Comparison of ENCODE assay signal across 8 cellular contexts in the genomic region with DNA sequence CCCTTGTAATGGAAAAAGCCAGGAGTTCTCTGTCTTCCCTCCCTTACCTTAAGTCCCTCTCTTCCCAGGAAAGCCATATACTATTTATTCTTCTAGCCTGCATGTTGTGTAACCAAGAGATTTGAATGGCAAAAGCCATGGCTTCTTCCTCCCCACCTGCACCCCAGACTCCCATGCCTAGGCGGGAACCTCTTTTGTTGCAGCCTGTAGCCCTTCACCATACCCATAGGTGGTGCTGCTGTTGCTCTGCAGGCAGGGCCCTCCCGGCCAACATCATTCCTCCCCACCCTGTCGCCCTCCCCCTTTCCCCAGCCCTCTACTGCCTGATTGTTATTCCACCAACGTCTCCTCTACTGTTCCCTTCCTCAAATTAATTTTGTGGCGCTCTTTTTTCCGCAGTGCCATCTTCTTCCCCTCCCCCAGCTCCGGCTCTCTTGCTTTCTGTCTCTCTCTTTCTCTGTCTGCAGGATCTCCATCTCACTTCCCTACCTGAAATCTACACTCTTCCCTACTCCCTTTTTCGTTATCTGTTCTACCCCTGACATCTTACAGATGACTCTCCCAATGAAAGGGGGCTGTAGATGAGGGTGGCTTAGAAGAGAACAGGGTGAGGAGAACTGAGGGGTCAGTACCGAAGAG. TPM values are rescaled to one million over a fixed set of nuclear protein-coding genes. Genes with fewer than 3 reads are reported as not detected.
DNase-seq lines count a peak whose midpoint lies in the region; ATAC-seq, FAIRE-seq and TF ChIP-seq lines count a peak whose summit lies in the region.

No MANE protein-coding gene starts in this region.

- CTCF ChIA-PET in K562 (lab: Yijun Ruan, JAX; ENCODE audit: low intra/inter-chr PET ratio): no interaction called here

- H3K27ac ChIP-seq in K562 (ENCODE audit: extremely low read depth, low read depth, low read length) (no peak overlapping the region), right cardiac atrium (ENCODE audit: low read length) (no peak overlapping the region)

- peak; percentile 1 to 11 for DNase-seq in stimulated activated CD4-positive, alpha-beta T cell treated with anti-CD3 and anti-CD28 coated beads, Interleukin-4, amount 100 ng/mL, for 48 hours (ENCODE audit: low read depth in 2 of 2)
- DNase-seq in stimulated activated CD4-positive, alpha-beta T cell treated with anti-CD3 and anti-CD28 coated beads, Interleukin-4, amount 100 ng/mL, for 4 hours: no peak
- DNase-seq in NCI-H2107 (lab: John Stamatoyannopoulos, UW) (peak; percentile 87), K562 (ENCODE audit: extremely low read depth in 1 of 4, low spot score in 3 of 4) (peak; percentile 34 to 50 (median 45)), nephron progenitor cell (peak; percentile 63), right cardiac atrium (no peak)
- no peak for DNase-seq in NK-92 treated with Interleukin-12 subunit alpha and Interleukin-12 subunit beta, amount 100 ng/mL, for 24 hours (lab: John Stamatoyannopoulos, UW)

- H3K9me3 Mint-ChIP-seq in nephron progenitor cell: no peaks in the 10 kb centered on the region

- no peak overlapping the region for H2AFZ ChIP-seq in K562 (ENCODE audit: low read depth, low read length)

- no peaks in the 10 kb centered on the region for H3K9me3 ChIP-seq in K562 (replicated peaks; ENCODE audit: control insufficient read depth, insufficient read depth, low read depth, low read length)
- H3K9me3 ChIP-seq in right cardiac atrium (ENCODE audit: control insufficient read depth, low read length): no peaks in the 10 kb centered on the region

- peaks cover 9% of the 10 kb centered on the region; the same call in 1 of the 3 replicates for H3K36me3 ChIP-seq in K562 (ENCODE audit: control insufficient read depth, insufficient read depth, low read length)

- no peaks in the 10 kb centered on the region for H3K4me1 ChIP-seq in K562 (replicated peaks in 1 of 2; ENCODE audit: control insufficient read depth in 2 of 2, insufficient read depth in 2 of 2, low read length in 2 of 2)
- H3K4me1 ChIP-seq in right cardiac atrium (ENCODE audit: control insufficient read depth, insufficient read depth, low read length): no peaks in the 10 kb centered on the region

- H4K20me1 ChIP-seq in K562 (replicated peaks; ENCODE audit: control insufficient read depth, insufficient read depth, low read length): peaks cover 5% of the 10 kb centered on the region; the same call in 1 of the 2 replicates

- no peak for TF ChIP-seq EP300 in K562 (IDR thresholded peaks at IDR 0.05; ENCODE audit: low read length)

- peaks cover 3% of the 10 kb centered on the region for H3K27me3 Mint-ChIP-seq in nephron progenitor cell (ENCODE audit: low read depth, poor library complexity)

- peaks cover 38% of the 10 kb centered on the region for H3K4me1 Mint-ChIP-seq in nephron progenitor cell

- TF ChIP-seq CTCF in K562 (IDR thresholded peaks at IDR 0.05 in 2 of 3, conservative IDR thresholded peaks at IDR 0.05 in 1 of 3; ENCODE audit: insufficient read depth in 2 of 3, low read depth in 1 of 3, low read length in 3 of 3) (peak; percentile 39 to 65 (median 58); a peak in 5 of 6 replicates), nephron progenitor cell (IDR thresholded peaks at IDR 0.05) (peak; percentile 75)

- peak overlapping the region; percentile 80 for H3K27ac Mint-ChIP-seq in nephron progenitor cell

- H3K9ac ChIP-seq in K562 (ENCODE audit: insufficient read depth in 1 of 2, low read depth in 2 of 2, low read length in 2 of 2): no peak overlapping the region

- FAIRE-seq in K562 (lab: Jason Lieb, UNC): no peak

- no TSS peak for BruUV-seq in K562 (replicated peaks; lab: Mats Ljungman, UMichigan)

- peaks cover 8% of the 10 kb centered on the region for H3K36me3 Mint-ChIP-seq in nephron progenitor cell (ENCODE audit: low read depth)

- no peaks in the 10 kb centered on the region for H3K79me2 ChIP-seq in K562 (ENCODE audit: control insufficient read depth, insufficient read depth, low read length)

- POLR2A ChIA-PET in K562 (lab: Yijun Ruan, JAX): interaction anchor here (0.7 kb wide), 1 partner anchor 50 kb away, joined by 4 read pairs; no protein-coding TSS in a partner anchor

- no peaks in the 10 kb centered on the region for H3K9me1 ChIP-seq in K562 (ENCODE audit: control insufficient read depth, insufficient read depth, low read length)

- in situ Hi-C loops in K562 (cut with MboI): no loop called here

- peak overlapping the region; percentile 67 for H3K4me3 Mint-ChIP-seq in nephron progenitor cell

- no peak for TF ChIP-seq POLR2A in K562 (conservative IDR thresholded peaks at IDR 0.05)

- ATAC-seq in K562 (peak; percentile 94), HG02840 (IDR thresholded peaks at IDR 0.05; ENCODE audit: low FRiP score, unreplicated experiment) (no peak), right cardiac atrium (no peak)

- peak; percentile 13 to 57; a peak in 2 of 4 replicates for TF ChIP-seq RAD21 in K562 (CRISPR knock-in tag; conservative IDR thresholded peaks at IDR 0.05 in 1 of 2, IDR thresholded peaks at IDR 0.05 in 1 of 2)

- H3K4me2 ChIP-seq in K562 (ENCODE audit: insufficient read depth, low read length): no peak overlapping the region

- 42% methylated on average over 5 of the region's 9 CpGs for WGBS in K562 (ENCODE audit: insufficient coverage, low coverage, missing lambda C conversion rate)
- WGBS in right cardiac atrium: 47% methylated on average over 9 of the region's 9 CpGs

- intact Hi-C loops in K562 (cut with micrococcal nuclease): loop anchor here (5.0 kb wide), 1 partner anchor 51 kb away; no protein-coding TSS in a partner anchor
- intact Hi-C loops in right cardiac atrium (cut with DNase I): no loop called here

- H3K4me3 ChIP-seq in K562 (no peak overlapping the region), right cardiac atrium (ENCODE audit: low read length) (no peak overlapping the region)

- H3K27me3 ChIP-seq in K562 (ENCODE audit: control insufficient read depth in 2 of 2, insufficient read depth in 2 of 2, low read length in 2 of 2) (no peaks in the 10 kb centered on the region), right cardiac atrium (ENCODE audit: control insufficient read depth, insufficient read depth) (no peaks in the 10 kb centered on the region)

TF ChIP-seq in K562, 482 proteins besides CTCF, POLR2A, EP300 and RAD21 (continues in another document):
- TF ChIP-seq, protein P1, sequence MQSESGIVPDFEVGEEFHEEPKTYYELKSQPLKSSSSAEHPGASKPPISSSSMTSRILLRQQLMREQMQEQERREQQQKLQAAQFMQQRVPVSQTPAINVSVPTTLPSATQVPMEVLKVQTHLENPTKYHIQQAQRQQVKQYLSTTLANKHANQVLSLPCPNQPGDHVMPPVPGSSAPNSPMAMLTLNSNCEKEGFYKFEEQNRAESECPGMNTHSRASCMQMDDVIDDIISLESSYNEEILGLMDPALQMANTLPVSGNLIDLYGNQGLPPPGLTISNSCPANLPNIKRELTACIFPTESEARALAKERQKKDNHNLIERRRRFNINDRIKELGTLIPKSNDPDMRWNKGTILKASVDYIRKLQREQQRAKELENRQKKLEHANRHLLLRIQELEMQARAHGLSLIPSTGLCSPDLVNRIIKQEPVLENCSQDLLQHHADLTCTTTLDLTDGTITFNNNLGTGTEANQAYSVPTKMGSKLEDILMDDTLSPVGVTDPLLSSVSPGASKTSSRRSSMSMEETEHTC (IDR thresholded peaks at IDR 0.05): no peak
- TF ChIP-seq SMC3 (conservative IDR thresholded peaks at IDR 0.05; ENCODE audit: insufficient read depth, low read depth, low read length): 0 out of 2 replicates have a peak, but pooled peaks have one; percentile 17

RNA-seq across cellular contexts. Expression of a gene that starts 13.8 kb away (rescaled TPM):
- total RNA-seq in K562 (2011; cell fraction: chromatin; rRNA removed; ENCODE audit: low replicate concordance): 93.2 and 127 TPM in 2 replicates
- 59.3 and 59.7 TPM in 2 replicates for total RNA-seq in K562 (2011; cell fraction: nucleolus; rRNA removed)
- total RNA-seq in K562 (2011; cell fraction: nucleoplasm; rRNA removed): 71.3 and 86.8 TPM in 2 replicates
- total RNA-seq in K562 (2014; rRNA removed): 55.1 and 65.3 TPM in 2 replicates
- 85.2 and 95.2 TPM in 2 replicates for total RNA-seq in K562 (2014; rRNA removed; fragmentation: Illumina TruSeq; extraction: Trizol)
- total RNA-seq in K562 (2015; rRNA removed; fragmentation: Illumina TruSeq; extraction: Trizol): 73.1 and 74.9 TPM in 2 replicates
- total RNA-seq in K562 (2021): 41.6 and 42.9 TPM in 2 replicates
- polyA plus RNA-seq in K562 (2011; rRNA removed): 62.2 and 82.6 TPM in 2 replicates
- 21.4 and 31.5 TPM in 2 replicates for polyA plus RNA-seq in K562 (2011; cell fraction: cytosol; rRNA removed)
- polyA plus RNA-seq in K562 (2011; cell fraction: nucleus; rRNA removed): 51.2 and 90.7 TPM in 2 replicates
- 30.7 and 63.7 TPM in 2 replicates for polyA plus RNA-seq in K562 (2012)
- 71.9 and 74.0 TPM in 2 replicates for polyA plus RNA-seq in K562 (2014; fragmentation: Illumina TruSeq; extraction: Trizol)
- polyA plus RNA-seq in K562 (2014; fragmentation: Nextera tagmentation; extraction: Ambion mirVana): 100 to 1,000 TPM; 165 to 195 TPM
- polyA plus RNA-seq in K562 (2014; rRNA removed): 73.5 and 82.4 TPM in 2 replicates
- polyA minus RNA-seq in K562 (2011; rRNA and poly(A)+ RNA removed): 59.7 and 68.6 TPM in 2 replicates
- 23.7 and 25.8 TPM in 2 replicates for polyA minus RNA-seq in K562 (2011; cell fraction: cytosol; rRNA and poly(A)+ RNA removed)
- polyA minus RNA-seq in K562 (2011; cell fraction: nucleus; rRNA and poly(A)+ RNA removed): 26.7 and 45.9 TPM in 2 replicates
- total RNA-seq in right cardiac atrium: 10 to 100 TPM; 19.3 to 23.4 (median 21.8) TPM
- 26.8 TPM for polyA plus RNA-seq in right cardiac atrium

RNA-seq across cellular contexts. Expression of a gene that starts 47.9 kb away (rescaled TPM):
- total RNA-seq in K562 (2011; cell fraction: chromatin; rRNA removed; ENCODE audit: low replicate concordance): not detected in 2 replicates
- not detected in 2 replicates for total RNA-seq in K562 (2011; cell fraction: nucleolus; rRNA removed)
- total RNA-seq in K562 (2011; cell fraction: nucleoplasm; rRNA removed): not detected in 2 replicates
- not detected in 2 replicates for total RNA-seq in K562 (2014; rRNA removed)
- total RNA-seq in K562 (2014; rRNA removed; fragmentation: Illumina TruSeq; extraction: Trizol): not detected in 2 replicates
- not detected in 2 replicates for total RNA-seq in K562 (2015; rRNA removed; fragmentation: Illumina TruSeq; extraction: Trizol)
- total RNA-seq in K562 (2021): not detected in 2 replicates
- not detected in 2 replicates for polyA plus RNA-seq in K562 (2011; rRNA removed)
- not detected in 2 replicates for polyA plus RNA-seq in K562 (2011; cell fraction: cytosol; rRNA removed)
- polyA plus RNA-seq in K562 (2011; cell fraction: nucleus; rRNA removed): not detected in 2 replicates
- not detected in 2 replicates for polyA plus RNA-seq in K562 (2012)
- polyA plus RNA-seq in K562 (2014; fragmentation: Illumina TruSeq; extraction: Trizol): not detected in 2 replicates
- polyA plus RNA-seq in K562 (2014; fragmentation: Nextera tagmentation; extraction: Ambion mirVana): not detected
- polyA plus RNA-seq in K562 (2014; rRNA removed): not detected in 2 replicates
- polyA minus RNA-seq in K562 (2011; rRNA and poly(A)+ RNA removed): not detected in 2 replicates
- not detected in 2 replicates for polyA minus RNA-seq in K562 (2011; cell fraction: cytosol; rRNA and poly(A)+ RNA removed)
- polyA minus RNA-seq in K562 (2011; cell fraction: nucleus; rRNA and poly(A)+ RNA removed): not detected in 2 replicates
- total RNA-seq in right cardiac atrium: 1,000 to 10,000 TPM in 1 of 4 donors, 100 to 1,000 TPM in 3; 461 to 2,251 (median 602) TPM
- 1,734 TPM for polyA plus RNA-seq in right cardiac atrium

Comparison
In these comparisons a context has a peak if more than half of its experiments do, and no peak if none do; other contexts are left out.
1. DNase-seq: peak in stimulated activated CD4-positive, alpha-beta T cell treated with anti-CD3 and anti-CD28 coated beads, Interleukin-4, amount 100 ng/mL, for 48 hours (2 of 2), NCI-H2107 (single experiment), K562 (4 of 4) and nephron progenitor cell (single experiment); none in stimulated activated CD4-positive, alpha-beta T cell treated with anti-CD3 and anti-CD28 coated beads, Interleukin-4, amount 100 ng/mL, for 4 hours (0 of 2), NK-92 treated with Interleukin-12 subunit alpha and Interleukin-12 subunit beta, amount 100 ng/mL, for 24 hours (single experiment) and right cardiac atrium (0 of 3).
2. RNA of a gene that starts 47.9 kb away (total RNA-seq): 461 to 2,251 TPM in right cardiac atrium; not detected in K562; every median in the first group is over 100 times any median in the second.